1 cellular context compared by ENCODE assay signal in the genomic region with DNA sequence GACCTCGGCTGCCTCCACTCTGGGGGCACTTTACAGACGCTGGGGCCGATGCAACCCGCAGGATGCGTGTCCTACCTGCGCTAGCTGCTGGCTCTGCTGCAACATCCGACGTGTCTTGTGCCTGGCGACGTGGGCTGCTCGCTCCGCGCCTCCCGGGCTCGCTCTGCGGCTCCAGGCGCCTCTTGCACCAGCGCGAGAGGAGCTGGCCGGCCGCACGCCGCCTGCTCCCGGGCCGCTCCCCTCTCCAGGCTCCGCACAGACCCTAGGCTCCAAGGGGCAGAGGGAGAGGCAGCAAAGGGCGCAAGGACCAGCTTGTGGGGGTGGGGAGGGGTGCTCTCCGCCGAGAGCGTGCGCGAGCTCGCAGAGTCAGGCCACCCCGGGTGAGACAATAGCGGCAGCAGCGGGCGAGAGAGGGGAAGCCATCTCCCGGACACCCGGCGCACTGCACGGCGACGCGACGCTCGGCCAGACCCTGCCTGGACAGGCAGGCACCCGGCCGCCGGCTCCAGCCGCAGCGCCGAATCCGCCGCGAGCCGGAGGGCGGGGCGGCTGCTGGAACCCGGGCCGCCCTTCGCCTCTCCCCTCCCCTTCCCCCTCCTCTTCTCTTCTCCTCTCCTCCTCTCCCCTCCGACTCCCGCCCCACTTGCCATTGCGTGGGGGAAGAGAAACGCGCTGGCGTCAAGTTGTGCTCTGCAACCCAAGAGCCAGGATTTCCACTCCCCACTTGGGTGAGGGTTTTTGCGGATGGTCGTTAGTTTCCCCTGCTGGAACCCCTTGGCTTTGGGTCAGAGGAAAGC.
TF ChIP-seq lines count a peak whose summit lies in the region.

A gene with protein sequence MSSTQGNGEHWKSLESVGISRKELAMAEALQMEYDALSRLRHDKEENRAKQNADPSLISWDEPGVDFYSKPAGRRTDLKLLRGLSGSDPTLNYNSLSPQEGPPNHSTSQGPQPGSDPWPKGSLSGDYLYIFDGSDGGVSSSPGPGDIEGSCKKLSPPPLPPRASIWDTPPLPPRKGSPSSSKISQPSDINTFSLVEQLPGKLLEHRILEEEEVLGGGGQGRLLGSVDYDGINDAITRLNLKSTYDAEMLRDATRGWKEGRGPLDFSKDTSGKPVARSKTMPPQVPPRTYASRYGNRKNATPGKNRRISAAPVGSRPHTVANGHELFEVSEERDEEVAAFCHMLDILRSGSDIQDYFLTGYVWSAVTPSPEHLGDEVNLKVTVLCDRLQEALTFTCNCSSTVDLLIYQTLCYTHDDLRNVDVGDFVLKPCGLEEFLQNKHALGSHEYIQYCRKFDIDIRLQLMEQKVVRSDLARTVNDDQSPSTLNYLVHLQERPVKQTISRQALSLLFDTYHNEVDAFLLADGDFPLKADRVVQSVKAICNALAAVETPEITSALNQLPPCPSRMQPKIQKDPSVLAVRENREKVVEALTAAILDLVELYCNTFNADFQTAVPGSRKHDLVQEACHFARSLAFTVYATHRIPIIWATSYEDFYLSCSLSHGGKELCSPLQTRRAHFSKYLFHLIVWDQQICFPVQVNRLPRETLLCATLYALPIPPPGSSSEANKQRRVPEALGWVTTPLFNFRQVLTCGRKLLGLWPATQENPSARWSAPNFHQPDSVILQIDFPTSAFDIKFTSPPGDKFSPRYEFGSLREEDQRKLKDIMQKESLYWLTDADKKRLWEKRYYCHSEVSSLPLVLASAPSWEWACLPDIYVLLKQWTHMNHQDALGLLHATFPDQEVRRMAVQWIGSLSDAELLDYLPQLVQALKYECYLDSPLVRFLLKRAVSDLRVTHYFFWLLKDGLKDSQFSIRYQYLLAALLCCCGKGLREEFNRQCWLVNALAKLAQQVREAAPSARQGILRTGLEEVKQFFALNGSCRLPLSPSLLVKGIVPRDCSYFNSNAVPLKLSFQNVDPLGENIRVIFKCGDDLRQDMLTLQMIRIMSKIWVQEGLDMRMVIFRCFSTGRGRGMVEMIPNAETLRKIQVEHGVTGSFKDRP (N-terminal part only) (minus strand): TSS at position 525 of the 797 bp plus-strand sequence. CDS start 25,003 bp downstream, outside the sequence.

TF ChIP-seq in Ishikawa, 13 proteins besides CTCF, POLR2A, EP300 and RAD21:
- TF ChIP-seq, protein P1, sequence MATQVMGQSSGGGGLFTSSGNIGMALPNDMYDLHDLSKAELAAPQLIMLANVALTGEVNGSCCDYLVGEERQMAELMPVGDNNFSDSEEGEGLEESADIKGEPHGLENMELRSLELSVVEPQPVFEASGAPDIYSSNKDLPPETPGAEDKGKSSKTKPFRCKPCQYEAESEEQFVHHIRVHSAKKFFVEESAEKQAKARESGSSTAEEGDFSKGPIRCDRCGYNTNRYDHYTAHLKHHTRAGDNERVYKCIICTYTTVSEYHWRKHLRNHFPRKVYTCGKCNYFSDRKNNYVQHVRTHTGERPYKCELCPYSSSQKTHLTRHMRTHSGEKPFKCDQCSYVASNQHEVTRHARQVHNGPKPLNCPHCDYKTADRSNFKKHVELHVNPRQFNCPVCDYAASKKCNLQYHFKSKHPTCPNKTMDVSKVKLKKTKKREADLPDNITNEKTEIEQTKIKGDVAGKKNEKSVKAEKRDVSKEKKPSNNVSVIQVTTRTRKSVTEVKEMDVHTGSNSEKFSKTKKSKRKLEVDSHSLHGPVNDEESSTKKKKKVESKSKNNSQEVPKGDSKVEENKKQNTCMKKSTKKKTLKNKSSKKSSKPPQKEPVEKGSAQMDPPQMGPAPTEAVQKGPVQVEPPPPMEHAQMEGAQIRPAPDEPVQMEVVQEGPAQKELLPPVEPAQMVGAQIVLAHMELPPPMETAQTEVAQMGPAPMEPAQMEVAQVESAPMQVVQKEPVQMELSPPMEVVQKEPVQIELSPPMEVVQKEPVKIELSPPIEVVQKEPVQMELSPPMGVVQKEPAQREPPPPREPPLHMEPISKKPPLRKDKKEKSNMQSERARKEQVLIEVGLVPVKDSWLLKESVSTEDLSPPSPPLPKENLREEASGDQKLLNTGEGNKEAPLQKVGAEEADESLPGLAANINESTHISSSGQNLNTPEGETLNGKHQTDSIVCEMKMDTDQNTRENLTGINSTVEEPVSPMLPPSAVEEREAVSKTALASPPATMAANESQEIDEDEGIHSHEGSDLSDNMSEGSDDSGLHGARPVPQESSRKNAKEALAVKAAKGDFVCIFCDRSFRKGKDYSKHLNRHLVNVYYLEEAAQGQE (IDR thresholded peaks at IDR 0.05; ENCODE audit: low read depth): no peak
- TF ChIP-seq TEAD4 (IDR thresholded peaks at IDR 0.05) (no peak), TAF1 (IDR thresholded peaks at IDR 0.05; ENCODE audit: low read depth) (peak; percentile 49; the same call in 1 of the 2 replicates), YY1 (IDR thresholded peaks at IDR 0.05; ENCODE audit: low read depth) (peak; percentile 48; the same call in 1 of the 2 replicates)
- TF ChIP-seq, protein P2, sequence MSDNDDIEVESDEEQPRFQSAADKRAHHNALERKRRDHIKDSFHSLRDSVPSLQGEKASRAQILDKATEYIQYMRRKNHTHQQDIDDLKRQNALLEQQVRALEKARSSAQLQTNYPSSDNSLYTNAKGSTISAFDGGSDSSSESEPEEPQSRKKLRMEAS (IDR thresholded peaks at IDR 0.05): peak; percentile 67
